ENCODE assay signal across 9 cellular contexts in genomic region chr3:184786271-184787010, GRCh38. TPM values are rescaled to one million over a fixed set of nuclear protein-coding genes. Genes with fewer than 3 reads are reported as not detected.
DNase-seq lines count a peak whose midpoint lies in the region; ATAC-seq, FAIRE-seq and TF ChIP-seq lines count a peak whose summit lies in the region.
"Had no signal": no experiment of that assay in that cellular context is flagged by ENCODE, and none has a peak within 500 bp of the region (broad histone marks: within the 10 kb centered on the region; RNA-seq: fewer than 3 reads in every experiment).

No MANE protein-coding gene starts in this region.

- H3K4me1 ChIP-seq in right cardiac atrium (ENCODE audit: control insufficient read depth, insufficient read depth, low read length) (peaks cover 9% of the 10 kb centered on the region), stomach (peaks cover 4 to 21% (median 10%) of the 10 kb centered on the region in 4 donors)

- in situ Hi-C loops in GM13977 (cut with MboI; ENCODE audit: low pct_unique_long_range_greater_than_20kb, low sequenced_read_pairs, unreplicated experiment) = no loop called here

- TF ChIP-seq CTCF in stomach (IDR thresholded peaks at IDR 0.05) (no peak), D721Med (IDR thresholded peaks at IDR 0.05; ENCODE audit: insufficient read depth, missing control alignments) (no peak), GM13977 (IDR thresholded peaks at IDR 0.05; ENCODE audit: extremely low read depth, insufficient read depth, missing control alignments) (no peak)

- DNase-seq in activated CD8-positive, alpha-beta memory T cell treated with anti-CD3 and anti-CD28 coated beads for 24 hours = peak; percentile 60
- no peak for DNase-seq in activated CD8-positive, alpha-beta memory T cell treated with anti-CD3 and anti-CD28 coated beads, Interleukin-2, amount 50 U/mL, for 4 hours
- peak; percentile 29 for DNase-seq in activated naive CD8-positive, alpha-beta T cell treated with anti-CD3 and anti-CD28 coated beads for 36 hours
- DNase-seq in right cardiac atrium (peak; percentile 68 to 85 (median 83)), stomach (no peak), D721Med (ENCODE audit: insufficient read length, low spot score) (no peak), GM13977 (ENCODE audit: low spot score) (no peak)
- DNase-seq in stimulated activated CD4-positive, alpha-beta T cell treated with anti-CD3 and anti-CD28 coated beads, Interleukin-12 subunit alpha, Interleukin-12 subunit beta, amount 100 ng/mL, for 4 hours = no peak
- DNase-seq: pancreas had no signal

- H3K4me3 Mint-ChIP-seq in activated naive CD8-positive, alpha-beta T cell treated with anti-CD3 and anti-CD28 coated beads for 36 hours = no peak overlapping the region

- peaks cover 16% of the 10 kb centered on the region for H3K4me1 Mint-ChIP-seq in activated naive CD8-positive, alpha-beta T cell treated with anti-CD3 and anti-CD28 coated beads for 36 hours

- no peaks in the 10 kb centered on the region for H3K27me3 ChIP-seq in right cardiac atrium (ENCODE audit: control insufficient read depth, insufficient read depth)
- H3K27me3 ChIP-seq in stomach = no peaks in the 10 kb centered on the region
- H3K27me3 ChIP-seq: pancreas had no signal

- no peak for TF ChIP-seq POLR2A in stomach (IDR thresholded peaks at IDR 0.05)

- no peak overlapping the region for H3K27ac Mint-ChIP-seq in activated naive CD8-positive, alpha-beta T cell treated with anti-CD3 and anti-CD28 coated beads for 36 hours

- no peak for FAIRE-seq in D721Med (lab: Jason Lieb, UNC)
- FAIRE-seq: pancreas had no signal

- intact Hi-C loops in right cardiac atrium (cut with DNase I) (no loop called here), stomach (cut with DNase I; ENCODE audit: low total_unique reads) (no loop called here)

- TF ChIP-seq EP300 in stomach (IDR thresholded peaks at IDR 0.05) = no peak

- H3K36me3 ChIP-seq in stomach = no peaks in the 10 kb centered on the region
- H3K36me3 ChIP-seq: pancreas had no signal

- H3K4me3 ChIP-seq in right cardiac atrium (ENCODE audit: low read length) (peak overlapping the region; percentile 5), stomach (no peak overlapping the region)
- H3K4me3 ChIP-seq: pancreas had no signal

- H3K27ac ChIP-seq in right cardiac atrium (ENCODE audit: low read length) (no peak overlapping the region), stomach (peak overlapping the region in 4 of 5 donors; percentile 42 to 73 (median 46))
- H3K27ac ChIP-seq: pancreas had no signal

- ATAC-seq in right cardiac atrium = peak; percentile 83 to 89

- H3K27me3 Mint-ChIP-seq in activated naive CD8-positive, alpha-beta T cell treated with anti-CD3 and anti-CD28 coated beads for 36 hours = peaks cover 9% of the 10 kb centered on the region

- H3K9me3 Mint-ChIP-seq in activated naive CD8-positive, alpha-beta T cell treated with anti-CD3 and anti-CD28 coated beads for 36 hours = no peaks in the 10 kb centered on the region

- WGBS in right cardiac atrium = 12% methylated on average over 11 of the region's 11 CpGs
- WGBS in stomach, 5 donors = 23 to 54% (median 40%) methylated on average over 10 to 11 of the region's 11 CpGs

- no peaks in the 10 kb centered on the region for H3K36me3 Mint-ChIP-seq in activated naive CD8-positive, alpha-beta T cell treated with anti-CD3 and anti-CD28 coated beads for 36 hours

- H3K9me3 ChIP-seq in right cardiac atrium (ENCODE audit: control insufficient read depth, low read length) = no peaks in the 10 kb centered on the region
- H3K9me3 ChIP-seq in stomach = no peaks in the 10 kb centered on the region
- H3K9me3 ChIP-seq: pancreas had no signal

RNA-seq across cellular contexts. Expression of gene VPS8, which starts 25.5 kb away (rescaled TPM):
- 10 to 100 TPM; 20.0 to 22.9 TPM for total RNA-seq in activated naive CD8-positive, alpha-beta T cell treated with anti-CD3 and anti-CD28 coated beads for 36 hours
- total RNA-seq in right cardiac atrium (10 to 100 TPM; 25.4 to 39.7 (median 27.9) TPM), stomach (100 to 1,000 TPM in 1 of 5 donors, 10 to 100 TPM in 4; 34.8 to 126 (median 48.1) TPM)
- polyA plus RNA-seq in right cardiac atrium (10.9 TPM), stomach (10 to 100 TPM in 2 of 3 donors, 1 to 10 TPM in 1; 7.5 to 11.9 (median 10.1) TPM)

Comparison
In these comparisons a context has a peak if more than half of its experiments do, and no peak if none do; other contexts are left out.
1. DNase-seq: peak in activated CD8-positive, alpha-beta memory T cell treated with anti-CD3 and anti-CD28 coated beads for 24 hours (single experiment), activated naive CD8-positive, alpha-beta T cell treated with anti-CD3 and anti-CD28 coated beads for 36 hours (single experiment) and right cardiac atrium (3 of 3); none in activated CD8-positive, alpha-beta memory T cell treated with anti-CD3 and anti-CD28 coated beads, Interleukin-2, amount 50 U/mL, for 4 hours (single experiment), stomach (single experiment), D721Med (single experiment), stimulated activated CD4-positive, alpha-beta T cell treated with anti-CD3 and anti-CD28 coated beads, Interleukin-12 subunit alpha, Interleukin-12 subunit beta, amount 100 ng/mL, for 4 hours (single experiment) and GM13977 (single experiment).